ENCODE assay signal across 12 cellular contexts in genomic region chr18:49851624-49852023, GRCh38.
"Had no signal": no experiment of that assay in that cellular context is flagged by ENCODE, and none has a peak within 500 bp of the region (broad histone marks: within the 10 kb centered on the region; RNA-seq: fewer than 3 reads in every experiment).

No MANE protein-coding gene starts in this region.

- H3K4me3 ChIP-seq: breast epithelium, uterus had no signal

- ATAC-seq: activated CD8-positive, alpha-beta T cell treated with anti-CD3 and anti-CD28 coated beads, Interleukin-2, amount 10 ng/mL, durations not matched to agents 7 days and 5 days; foreskin keratinocyte; naive thymus-derived CD4-positive, alpha-beta T cell had no signal

- H3K27ac ChIP-seq: breast epithelium, foreskin keratinocyte, uterus, WERI-Rb-1 had no signal

- DNase-seq: activated CD4-positive, alpha-beta T cell treated with anti-CD3 and anti-CD28 coated beads for 4 hours; activated CD8-positive, alpha-beta memory T cell treated with anti-CD3 and anti-CD28 coated beads, Interleukin-2, amount 50 U/mL, for 48 hours; activated CD8-positive, alpha-beta T cell treated with anti-CD3 and anti-CD28 coated beads, Interleukin-2, amount 10 ng/mL, durations not matched to agents 7 days and 5 days; aorta; foreskin keratinocyte; naive thymus-derived CD4-positive, alpha-beta T cell; nucleus accumbens; stimulated activated CD4-positive, alpha-beta T cell treated with anti-CD3 and anti-CD28 coated beads, Interleukin-2, amount 100 ng/mL, for 48 hours; stimulated activated CD8-positive, alpha-beta memory T cell treated with anti-CD3 and anti-CD28 coated beads, Interleukin-4, amount 100 ng/mL, for 48 hours; uterus had no signal
